Comparison of ENCODE assay signal across 20 cellular contexts in genomic region chr4:25810016-25810415, GRCh38. TPM values are rescaled to one million over a fixed set of nuclear protein-coding genes. Genes with fewer than 3 reads are reported as not detected.
DNase-seq lines count a peak whose midpoint lies in the region; ATAC-seq, FAIRE-seq and TF ChIP-seq lines count a peak whose summit lies in the region.
"Had no signal": no experiment of that assay in that cellular context is flagged by ENCODE, and none has a peak within 500 bp of the region (broad histone marks: within the 10 kb centered on the region; RNA-seq: fewer than 3 reads in every experiment).

No MANE protein-coding gene starts in this region.

- H3K4me3 ChIP-seq in kidney (ENCODE audit: low read length in 2 of 2) = no peak overlapping the region
- no peak overlapping the region for H3K4me3 ChIP-seq in neural progenitor cell
- H3K4me3 ChIP-seq: GM23248, HAP-1, Peyer's patch had no signal

- H3K9ac ChIP-seq in kidney (ENCODE audit: low read length in 2 of 2) (no peak overlapping the region), neural progenitor cell (no peak overlapping the region)
- H3K9ac ChIP-seq: GM23248 had no signal

- FAIRE-seq in kidney (lab: Jason Lieb, UNC) = no peak

- H3K27ac Mint-ChIP-seq in brain (peak overlapping the region; percentile 13 to 92 (median 71)), neural progenitor cell (peak overlapping the region; percentile 61)
- H3K27ac Mint-ChIP-seq: CD4-positive, alpha-beta T cell had no signal

- H3K9me3 ChIP-seq in kidney (ENCODE audit: control insufficient read depth in 1 of 2, low read length in 2 of 2) (no peaks in the 10 kb centered on the region), neural progenitor cell (ENCODE audit: low read depth) (no peaks in the 10 kb centered on the region)
- H3K9me3 ChIP-seq: BE2C, Caco-2, HAP-1, Peyer's patch had no signal

- H3K36me3 Mint-ChIP-seq in brain (peaks cover 19% of the 10 kb centered on the region), neural progenitor cell (no peaks in the 10 kb centered on the region)

- intact Hi-C loops in kidney (cut with DNase I) = no loop called here

- no peak for ATAC-seq in HG02763 (IDR thresholded peaks at IDR 0.05; ENCODE audit: unreplicated experiment)
- ATAC-seq: Right ventricle myocardium inferior had no signal

- H3K4me1 Mint-ChIP-seq in brain = peaks cover 42% of the 10 kb centered on the region
- peaks cover 20% of the 10 kb centered on the region for H3K4me1 Mint-ChIP-seq in neural progenitor cell

- H3K4me1 ChIP-seq in kidney (ENCODE audit: control insufficient read depth in 1 of 2, insufficient read depth in 1 of 2, low read depth in 1 of 2, low read length in 2 of 2) = peaks cover 9 to 11% of the 10 kb centered on the region in 2 donors
- H3K4me1 ChIP-seq in neural progenitor cell = peaks cover 24% of the 10 kb centered on the region
- H3K4me1 ChIP-seq: BE2C, Peyer's patch had no signal

- H3K9me3 Mint-ChIP-seq in brain = no peaks in the 10 kb centered on the region
- no peaks in the 10 kb centered on the region for H3K9me3 Mint-ChIP-seq in neural progenitor cell
- H3K9me3 Mint-ChIP-seq: CD4-positive, alpha-beta T cell had no signal

- H3K36me3 ChIP-seq in kidney (ENCODE audit: control insufficient read depth in 1 of 2, insufficient read depth in 2 of 2, low read length in 2 of 2) = no peaks in the 10 kb centered on the region
- H3K36me3 ChIP-seq in neural progenitor cell = no peaks in the 10 kb centered on the region
- H3K36me3 ChIP-seq: BE2C had no signal

- H3K4me2 ChIP-seq in neural progenitor cell = no peak overlapping the region

- no peaks in the 10 kb centered on the region for H3K79me2 ChIP-seq in neural progenitor cell (ENCODE audit: low read depth)

- H3K27me3 ChIP-seq in neural progenitor cell = no peaks in the 10 kb centered on the region
- H3K27me3 ChIP-seq: Peyer's patch had no signal

- no peak overlapping the region for H2AFZ ChIP-seq in neural progenitor cell (replicated peaks)
- H2AFZ ChIP-seq: GM23248 had no signal

- H3F3A ChIP-seq in neural progenitor cell (ENCODE audit: low read depth) = peaks cover 7% of the 10 kb centered on the region

- H3K27ac ChIP-seq in kidney (ENCODE audit: low read depth in 2 of 2, low read length in 2 of 2) (peak overlapping the region; percentile 45 to 59), neural progenitor cell (no peak overlapping the region)
- H3K27ac ChIP-seq: GM23248, Peyer's patch had no signal

- no peaks in the 10 kb centered on the region for H4K20me1 ChIP-seq in neural progenitor cell (ENCODE audit: low read depth)

- no peak for TF ChIP-seq CTCF in brain (conservative IDR thresholded peaks at IDR 0.05)
- no peak for TF ChIP-seq CTCF in kidney (IDR thresholded peaks at IDR 0.05; ENCODE audit: borderline replicate concordance, extremely low read depth, insufficient read depth)
- no peak for TF ChIP-seq CTCF in neural progenitor cell (IDR thresholded peaks at IDR 0.05)

- H3K27me3 Mint-ChIP-seq in brain (peaks cover 2% of the 10 kb centered on the region), neural progenitor cell (ENCODE audit: insufficient read depth, low read depth) (peaks cover 10% of the 10 kb centered on the region)
- H3K27me3 Mint-ChIP-seq: CD4-positive, alpha-beta T cell had no signal

- peak; percentile 53 for DNase-seq in ELF-1 (ENCODE audit: low read depth, low spot score)
- DNase-seq in kidney = no peak
- DNase-seq in neural progenitor cell (ENCODE audit: low spot score) = no peak
- DNase-seq in NCI-H226 = no peak
- DNase-seq in CD1c-positive myeloid dendritic cell (ENCODE audit: extremely low spot score) = no peak
- DNase-seq: BE2C; Caco-2; CD4-positive, alpha-beta T cell; GF-D8; GM23248; KG1; NCI-H1417 treated with DMSO at 0.1 percent for 48 hours; NCI-H2029; NCI-H526; NK-92 treated with Interleukin-12 subunit alpha and Interleukin-12 subunit beta, amount 100 ng/mL, for 24 hours; Peyer's patch had no signal

- H3K4me3 Mint-ChIP-seq in brain (peak overlapping the region in 1 of 5 experiments; percentile 47), neural progenitor cell (no peak overlapping the region)
- H3K4me3 Mint-ChIP-seq: CD4-positive, alpha-beta T cell had no signal

RNA-seq across cellular contexts. Expression of gene SEL1L3, which starts 52.8 kb away (rescaled TPM):
- polyA plus RNA-seq in brain (ENCODE audit: insufficient read depth, low read depth, low replicate concordance) = 40.9 TPM
- 60.3 TPM for total RNA-seq in kidney
- polyA plus RNA-seq in kidney (ENCODE audit: insufficient read depth, low read depth, low replicate concordance) = 8.2 TPM
- 49.6 and 87.2 TPM in 2 replicates for total RNA-seq in neural progenitor cell (ENCODE audit: low replicate concordance)
